Comparison of ENCODE assay signal across 1 cellular context in genomic region chr14:54483073-54483745, GRCh38.
A peak's percentile ranks its signal among the peaks of the same experiment; 100 is the strongest.
TF ChIP-seq lines count a peak whose summit lies in the region.

No MANE protein-coding gene starts in this region.

TF ChIP-seq in HepG2, 621 proteins besides CTCF, POLR2A, EP300 and RAD21 (continued from another document and continues in another):
- TF ChIP-seq, protein P1, sequence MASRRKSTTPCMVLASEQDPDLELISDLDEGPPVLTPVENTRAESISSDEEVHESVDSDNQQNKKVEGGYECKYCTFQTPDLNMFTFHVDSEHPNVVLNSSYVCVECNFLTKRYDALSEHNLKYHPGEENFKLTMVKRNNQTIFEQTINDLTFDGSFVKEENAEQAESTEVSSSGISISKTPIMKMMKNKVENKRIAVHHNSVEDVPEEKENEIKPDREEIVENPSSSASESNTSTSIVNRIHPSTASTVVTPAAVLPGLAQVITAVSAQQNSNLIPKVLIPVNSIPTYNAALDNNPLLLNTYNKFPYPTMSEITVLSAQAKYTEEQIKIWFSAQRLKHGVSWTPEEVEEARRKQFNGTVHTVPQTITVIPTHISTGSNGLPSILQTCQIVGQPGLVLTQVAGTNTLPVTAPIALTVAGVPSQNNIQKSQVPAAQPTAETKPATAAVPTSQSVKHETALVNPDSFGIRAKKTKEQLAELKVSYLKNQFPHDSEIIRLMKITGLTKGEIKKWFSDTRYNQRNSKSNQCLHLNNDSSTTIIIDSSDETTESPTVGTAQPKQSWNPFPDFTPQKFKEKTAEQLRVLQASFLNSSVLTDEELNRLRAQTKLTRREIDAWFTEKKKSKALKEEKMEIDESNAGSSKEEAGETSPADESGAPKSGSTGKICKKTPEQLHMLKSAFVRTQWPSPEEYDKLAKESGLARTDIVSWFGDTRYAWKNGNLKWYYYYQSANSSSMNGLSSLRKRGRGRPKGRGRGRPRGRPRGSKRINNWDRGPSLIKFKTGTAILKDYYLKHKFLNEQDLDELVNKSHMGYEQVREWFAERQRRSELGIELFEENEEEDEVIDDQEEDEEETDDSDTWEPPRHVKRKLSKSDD (CRISPR knock-in tag; IDR thresholded peaks at IDR 0.05; ENCODE audit: low read depth) = no peak
- TF ChIP-seq RXRB (CRISPR knock-in tag; IDR thresholded peaks at IDR 0.05; ENCODE audit: borderline replicate concordance) (peak; percentile 72; the same call in 1 of the 2 replicates), MATR3 (CRISPR knock-in tag; IDR thresholded peaks at IDR 0.05) (no peak), DNMT1 (CRISPR knock-in tag; IDR thresholded peaks at IDR 0.05) (no peak), PHF21A (CRISPR knock-in tag; IDR thresholded peaks at IDR 0.05) (peak; percentile 74), ZNF292 (CRISPR knock-in tag; IDR thresholded peaks at IDR 0.05; ENCODE audit: borderline replicate concordance, low read depth) (no peak), ZSCAN29 (CRISPR knock-in tag; conservative IDR thresholded peaks at IDR 0.05) (no peak), SRY (CRISPR knock-in tag; IDR thresholded peaks at IDR 0.05) (no peak), HBP1 (CRISPR knock-in tag; IDR thresholded peaks at IDR 0.05; ENCODE audit: low read depth) (0 out of 2 replicates have a peak, but pooled peaks have one; percentile 36), ZBTB3 (CRISPR knock-in tag; IDR thresholded peaks at IDR 0.05; ENCODE audit: borderline replicate concordance, low read depth) (no peak), SETDB1 (CRISPR knock-in tag; IDR thresholded peaks at IDR 0.05; ENCODE audit: borderline replicate concordance) (no peak), SRF (IDR thresholded peaks at IDR 0.05; ENCODE audit: low read depth, low read length) (0 out of 2 replicates have a peak, but pooled peaks have one; percentile 44), FOXA1 (IDR thresholded peaks at IDR 0.05) (no peak; the same call in 1 of the 2 replicates), FOXA1 (CRISPR knock-in tag; IDR thresholded peaks at IDR 0.05) (peak; percentile 81), PAXIP1 (CRISPR knock-in tag; conservative IDR thresholded peaks at IDR 0.05) (peak; percentile 91), DPF2 (CRISPR knock-in tag; IDR thresholded peaks at IDR 0.05; ENCODE audit: borderline replicate concordance, low read depth) (no peak), NAIF1 (CRISPR knock-in tag; IDR thresholded peaks at IDR 0.05; ENCODE audit: borderline replicate concordance) (no peak), MAFG (CRISPR knock-in tag; IDR thresholded peaks at IDR 0.05) (no peak), MAFF (IDR thresholded peaks at IDR 0.05; ENCODE audit: low read depth, low read length) (no peak), TBX2 (CRISPR knock-in tag; IDR thresholded peaks at IDR 0.05; ENCODE audit: borderline replicate concordance) (no peak), NR1H2 (CRISPR knock-in tag; IDR thresholded peaks at IDR 0.05; ENCODE audit: borderline replicate concordance, low read depth) (no peak), ZNF136 (CRISPR knock-in tag; IDR thresholded peaks at IDR 0.05; ENCODE audit: low read depth) (no peak), ZKSCAN8 (CRISPR knock-in tag; IDR thresholded peaks at IDR 0.05; ENCODE audit: borderline replicate concordance) (no peak), POGZ (CRISPR knock-in tag; IDR thresholded peaks at IDR 0.05) (peak; percentile 42; the same call in 1 of the 2 replicates), ZBTB42 (CRISPR knock-in tag; IDR thresholded peaks at IDR 0.05) (no peak), NFIC (IDR thresholded peaks at IDR 0.05; ENCODE audit: low read length) (peak; percentile 55; the same call in 1 of the 2 replicates), BHLHE40 (IDR thresholded peaks at IDR 0.05; ENCODE audit: low read length) (no peak), ETV6 (CRISPR knock-in tag; conservative IDR thresholded peaks at IDR 0.05) (no peak), DR1 (CRISPR knock-in tag; IDR thresholded peaks at IDR 0.05) (no peak), ERF (CRISPR knock-in tag; IDR thresholded peaks at IDR 0.05) (peak; percentile 61; the same call in 1 of the 2 replicates), TOPORS (CRISPR knock-in tag; IDR thresholded peaks at IDR 0.05) (no peak), POLR2G (IDR thresholded peaks at IDR 0.05; ENCODE audit: low read depth, low read length) (no peak), BCL6 (CRISPR knock-in tag; IDR thresholded peaks at IDR 0.05) (peak; percentile 72), ATF5 (CRISPR knock-in tag; IDR thresholded peaks at IDR 0.05; ENCODE audit: low read depth) (no peak), ZBTB39 (CRISPR knock-in tag; IDR thresholded peaks at IDR 0.05) (0 out of 2 replicates have a peak, but pooled peaks have one; percentile 49), RCOR2 (CRISPR knock-in tag; IDR thresholded peaks at IDR 0.05) (peak; percentile 69; the same call in 1 of the 2 replicates), RARA (CRISPR knock-in tag; IDR thresholded peaks at IDR 0.05) (peak; percentile 82), SMAD1 (CRISPR knock-in tag; IDR thresholded peaks at IDR 0.05; ENCODE audit: borderline replicate concordance, low read depth) (no peak), CREM (IDR thresholded peaks at IDR 0.05) (no peak), CREM (CRISPR knock-in tag; IDR thresholded peaks at IDR 0.05) (no peak), ZNF766 (CRISPR knock-in tag; IDR thresholded peaks at IDR 0.05; ENCODE audit: borderline replicate concordance) (no peak), PRMT3 (CRISPR knock-in tag; IDR thresholded peaks at IDR 0.05; ENCODE audit: borderline replicate concordance, low read depth) (no peak), ZNF274 (CRISPR knock-in tag; IDR thresholded peaks at IDR 0.05) (no peak), EEA1 (CRISPR knock-in tag; IDR thresholded peaks at IDR 0.05; ENCODE audit: borderline replicate concordance) (no peak), ZC3H13 (CRISPR knock-in tag; IDR thresholded peaks at IDR 0.05) (no peak), YEATS4 (CRISPR knock-in tag; IDR thresholded peaks at IDR 0.05; ENCODE audit: borderline replicate concordance) (no peak), ZBTB1 (CRISPR knock-in tag; IDR thresholded peaks at IDR 0.05; ENCODE audit: borderline replicate concordance) (no peak), ATF7 (IDR thresholded peaks at IDR 0.05) (no peak), ATF7 (CRISPR knock-in tag; IDR thresholded peaks at IDR 0.05) (no peak), ELF3 (CRISPR knock-in tag; IDR thresholded peaks at IDR 0.05) (0 out of 2 replicates have a peak, but pooled peaks have one; percentile 26)
- TF ChIP-seq, protein P2, sequence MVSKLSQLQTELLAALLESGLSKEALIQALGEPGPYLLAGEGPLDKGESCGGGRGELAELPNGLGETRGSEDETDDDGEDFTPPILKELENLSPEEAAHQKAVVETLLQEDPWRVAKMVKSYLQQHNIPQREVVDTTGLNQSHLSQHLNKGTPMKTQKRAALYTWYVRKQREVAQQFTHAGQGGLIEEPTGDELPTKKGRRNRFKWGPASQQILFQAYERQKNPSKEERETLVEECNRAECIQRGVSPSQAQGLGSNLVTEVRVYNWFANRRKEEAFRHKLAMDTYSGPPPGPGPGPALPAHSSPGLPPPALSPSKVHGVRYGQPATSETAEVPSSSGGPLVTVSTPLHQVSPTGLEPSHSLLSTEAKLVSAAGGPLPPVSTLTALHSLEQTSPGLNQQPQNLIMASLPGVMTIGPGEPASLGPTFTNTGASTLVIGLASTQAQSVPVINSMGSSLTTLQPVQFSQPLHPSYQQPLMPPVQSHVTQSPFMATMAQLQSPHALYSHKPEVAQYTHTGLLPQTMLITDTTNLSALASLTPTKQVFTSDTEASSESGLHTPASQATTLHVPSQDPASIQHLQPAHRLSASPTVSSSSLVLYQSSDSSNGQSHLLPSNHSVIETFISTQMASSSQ (IDR thresholded peaks at IDR 0.05; ENCODE audit: low read depth) = no peak
- TF ChIP-seq, protein P2 (CRISPR knock-in tag; IDR thresholded peaks at IDR 0.05; ENCODE audit: borderline replicate concordance) = no peak
- TF ChIP-seq, protein P3, sequence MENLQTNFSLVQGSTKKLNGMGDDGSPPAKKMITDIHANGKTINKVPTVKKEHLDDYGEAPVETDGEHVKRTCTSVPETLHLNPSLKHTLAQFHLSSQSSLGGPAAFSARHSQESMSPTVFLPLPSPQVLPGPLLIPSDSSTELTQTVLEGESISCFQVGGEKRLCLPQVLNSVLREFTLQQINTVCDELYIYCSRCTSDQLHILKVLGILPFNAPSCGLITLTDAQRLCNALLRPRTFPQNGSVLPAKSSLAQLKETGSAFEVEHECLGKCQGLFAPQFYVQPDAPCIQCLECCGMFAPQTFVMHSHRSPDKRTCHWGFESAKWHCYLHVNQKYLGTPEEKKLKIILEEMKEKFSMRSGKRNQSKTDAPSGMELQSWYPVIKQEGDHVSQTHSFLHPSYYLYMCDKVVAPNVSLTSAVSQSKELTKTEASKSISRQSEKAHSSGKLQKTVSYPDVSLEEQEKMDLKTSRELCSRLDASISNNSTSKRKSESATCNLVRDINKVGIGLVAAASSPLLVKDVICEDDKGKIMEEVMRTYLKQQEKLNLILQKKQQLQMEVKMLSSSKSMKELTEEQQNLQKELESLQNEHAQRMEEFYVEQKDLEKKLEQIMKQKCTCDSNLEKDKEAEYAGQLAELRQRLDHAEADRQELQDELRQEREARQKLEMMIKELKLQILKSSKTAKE (CRISPR knock-in tag; IDR thresholded peaks at IDR 0.05; ENCODE audit: borderline replicate concordance) = no peak
- TF ChIP-seq, protein P4, sequence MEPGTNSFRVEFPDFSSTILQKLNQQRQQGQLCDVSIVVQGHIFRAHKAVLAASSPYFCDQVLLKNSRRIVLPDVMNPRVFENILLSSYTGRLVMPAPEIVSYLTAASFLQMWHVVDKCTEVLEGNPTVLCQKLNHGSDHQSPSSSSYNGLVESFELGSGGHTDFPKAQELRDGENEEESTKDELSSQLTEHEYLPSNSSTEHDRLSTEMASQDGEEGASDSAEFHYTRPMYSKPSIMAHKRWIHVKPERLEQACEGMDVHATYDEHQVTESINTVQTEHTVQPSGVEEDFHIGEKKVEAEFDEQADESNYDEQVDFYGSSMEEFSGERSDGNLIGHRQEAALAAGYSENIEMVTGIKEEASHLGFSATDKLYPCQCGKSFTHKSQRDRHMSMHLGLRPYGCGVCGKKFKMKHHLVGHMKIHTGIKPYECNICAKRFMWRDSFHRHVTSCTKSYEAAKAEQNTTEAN (CRISPR knock-in tag; conservative IDR thresholded peaks at IDR 0.05) = 0 out of 2 replicates have a peak, but pooled peaks have one; percentile 44
